Comparison of ENCODE assay signal across 1 cellular context in the genomic region with DNA sequence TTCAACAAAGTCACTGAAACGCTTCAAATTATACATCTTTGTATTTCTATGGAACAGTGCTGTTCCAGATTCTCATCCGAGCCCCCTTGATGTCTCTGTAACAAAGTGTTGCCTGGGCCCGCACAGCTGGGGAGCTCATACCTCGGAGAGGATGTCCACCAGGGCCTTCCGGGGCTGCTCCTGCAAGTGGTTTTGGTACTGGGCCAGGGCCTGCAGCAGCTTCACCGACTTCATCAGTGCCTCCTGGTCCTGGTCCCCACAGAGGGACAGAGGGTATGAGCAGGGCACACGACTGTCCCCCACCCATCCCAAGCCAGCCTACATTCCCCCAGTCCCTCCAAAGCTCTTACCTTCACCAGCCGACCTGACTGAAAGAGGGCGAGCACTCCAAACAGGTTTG.
TF ChIP-seq lines count a peak whose summit lies in the region.

No MANE protein-coding gene starts in this region.

TF ChIP-seq in endothelial cell of umbilical vein, 7 proteins besides CTCF, POLR2A, EP300 and RAD21:
- TF ChIP-seq EZH2 (IDR thresholded peaks at IDR 0.05; ENCODE audit: borderline replicate concordance, low read depth, low read length, severe bottlenecking) (no peak), FOS (IDR thresholded peaks at IDR 0.05; ENCODE audit: borderline replicate concordance, insufficient read depth, low read length) (no peak), GATA2 (IDR thresholded peaks at IDR 0.05; ENCODE audit: insufficient read depth, insufficient read length, low read depth, low read length) (no peak), JUN (IDR thresholded peaks at IDR 0.05; ENCODE audit: borderline replicate concordance, insufficient read depth, insufficient read length, low read depth) (no peak), POLR2AphosphoS5 (IDR thresholded peaks at IDR 0.05; ENCODE audit: insufficient read depth, low read depth, low read length) (no peak), MYC (IDR thresholded peaks at IDR 0.05; ENCODE audit: low read depth, low read length) (no peak)
- TF ChIP-seq, protein P1, sequence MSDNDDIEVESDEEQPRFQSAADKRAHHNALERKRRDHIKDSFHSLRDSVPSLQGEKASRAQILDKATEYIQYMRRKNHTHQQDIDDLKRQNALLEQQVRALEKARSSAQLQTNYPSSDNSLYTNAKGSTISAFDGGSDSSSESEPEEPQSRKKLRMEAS (IDR thresholded peaks at IDR 0.05; ENCODE audit: insufficient read depth, insufficient read length), result no peak
